Comparison of ENCODE assay signal across 1 cellular context in genomic region chr17:38602453-38602852, GRCh38.
TF ChIP-seq lines count a peak whose summit lies in the region.

No MANE protein-coding gene starts in this region.

TF ChIP-seq in A549, 52 proteins besides CTCF, POLR2A, EP300 and RAD21 (continued from another document):
- no peak for TF ChIP-seq RNF2 (IDR thresholded peaks at IDR 0.05; ENCODE audit: borderline replicate concordance, low read depth)
- no peak for TF ChIP-seq KDM5A (IDR thresholded peaks at IDR 0.05)
- no peak for TF ChIP-seq FOXS1 (CRISPR knock-in tag; IDR thresholded peaks at IDR 0.05)
- no peak for TF ChIP-seq MAX (IDR thresholded peaks at IDR 0.05)
- TF ChIP-seq FOSL2 (IDR thresholded peaks at IDR 0.05) = no peak
- no peak for TF ChIP-seq FOSL2 (CRISPR knock-in tag; IDR thresholded peaks at IDR 0.05)
